In genomic region chr2:215143458-215143857, GRCh38 we compare ENCODE assay signal across 9 cellular contexts. TPM values are rescaled to one million over a fixed set of nuclear protein-coding genes. Genes with fewer than 3 reads are reported as not detected.
"Had no signal": no experiment of that assay in that cellular context is flagged by ENCODE, and none has a peak within 500 bp of the region (broad histone marks: within the 10 kb centered on the region; RNA-seq: fewer than 3 reads in every experiment).

No MANE protein-coding gene starts in this region.

- FAIRE-seq: H1, H54, HepG2 had no signal

- H3K27ac ChIP-seq: HL-60 had no signal

- ATAC-seq: GM23338, HepG2 had no signal

- H2AFZ ChIP-seq: GM23338 had no signal

- H3K4me2 ChIP-seq: GM23338 had no signal

- DNase-seq: H9, HCEC 1CT, KBM-7 had no signal

- H3K4me3 ChIP-seq: GM23338 had no signal

RNA-seq across cellular contexts. Expression of gene ABCA12, which starts 5.0 kb away (rescaled TPM):
- total RNA-seq: H1, H9 had no signal
- polyA plus RNA-seq: H1, IgD-negative memory B cell had no signal
